1 cellular context compared by ENCODE assay signal in the genomic region with DNA sequence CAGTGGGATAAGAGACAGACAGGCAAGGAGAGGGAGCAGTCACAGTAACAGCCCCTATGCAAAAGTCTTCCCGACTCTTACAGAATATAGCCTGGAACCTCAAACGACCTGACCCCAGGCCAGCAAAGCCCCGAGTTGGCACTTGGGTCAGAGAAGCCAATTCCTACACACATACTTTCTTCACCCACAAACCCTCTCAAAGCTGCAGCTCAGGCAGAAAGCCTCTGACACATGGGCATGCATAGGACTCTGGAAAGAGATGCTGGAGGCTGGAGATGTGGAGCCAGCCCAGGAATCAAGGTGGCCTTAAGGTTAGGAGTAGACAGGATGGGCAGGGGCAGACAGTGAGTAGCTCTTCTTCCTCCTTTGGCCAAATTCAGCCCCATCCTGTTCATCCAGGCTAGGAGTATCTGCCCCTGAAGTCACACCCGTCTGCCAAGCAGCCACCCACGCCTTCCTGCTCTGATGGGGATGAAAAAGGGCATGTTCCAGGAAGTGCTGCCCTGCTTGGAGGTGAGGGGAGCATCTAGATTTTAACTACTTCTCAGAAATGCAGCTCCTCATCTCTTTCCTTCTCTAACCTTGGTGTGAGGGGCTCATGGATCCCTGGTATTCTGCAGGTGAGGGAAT.
TF ChIP-seq lines count a peak whose summit lies in the region.

No MANE protein-coding gene starts in this region.

TF ChIP-seq in GM12891, 5 proteins besides CTCF, POLR2A, EP300 and RAD21:
- TF ChIP-seq POLR2AphosphoS5 (IDR thresholded peaks at IDR 0.05; ENCODE audit: low read depth, low read length) (no peak), POU2F2 (IDR thresholded peaks at IDR 0.05; ENCODE audit: low read depth, low read length) (no peak), PAX5 (IDR thresholded peaks at IDR 0.05; ENCODE audit: insufficient read depth, low read length, severe bottlenecking) (no peak), SPI1 (IDR thresholded peaks at IDR 0.05; ENCODE audit: low read depth, low read length) (no peak), TAF1 (IDR thresholded peaks at IDR 0.05; ENCODE audit: low read depth, low read length) (no peak)
